20 cellular contexts compared by ENCODE assay signal in genomic region chr15:101054991-101055390, GRCh38.
DNase-seq lines count a peak whose midpoint lies in the region; FAIRE-seq and TF ChIP-seq lines count a peak whose summit lies in the region.
"Had no signal": no experiment of that assay in that cellular context is flagged by ENCODE, and none has a peak within 500 bp of the region (broad histone marks: within the 10 kb centered on the region; RNA-seq: fewer than 3 reads in every experiment).

No MANE protein-coding gene starts in this region.

- POLR2A ChIA-PET in activated CD4-positive, alpha-beta T cell treated with anti-CD3 and anti-CD28 coated beads, Interleukin-2, amount 10 ng/mL, durations not matched to agents 7 days and 5 days (lab: Charles Lee): no interaction called here

- FAIRE-seq in GM12892 (lab: Jason Lieb, UNC): no peak

- no peak for TF ChIP-seq POLR2A in GM12892 (IDR thresholded peaks at IDR 0.05; ENCODE audit: low read depth, low read length)

- H3K27me3 Mint-ChIP-seq in activated CD4-positive, alpha-beta T cell treated with anti-CD3 and anti-CD28 coated beads, Interleukin-2, amount 10 ng/mL, durations not matched to agents 7 days and 5 days: no peaks in the 10 kb centered on the region

- no peak overlapping the region for H3K4me3 Mint-ChIP-seq in activated CD4-positive, alpha-beta T cell treated with anti-CD3 and anti-CD28 coated beads, Interleukin-2, amount 10 ng/mL, durations not matched to agents 7 days and 5 days
- H3K4me3 Mint-ChIP-seq: CD4-positive, alpha-beta memory T cell; H9 had no signal

- CTCF ChIA-PET in activated CD4-positive, alpha-beta T cell treated with anti-CD3 and anti-CD28 coated beads, Interleukin-2, amount 10 ng/mL, durations not matched to agents 7 days and 5 days (lab: Charles Lee): interaction anchor here (1.3 kb wide), 1 partner anchor 203 kb away, joined by 3 read pairs; no protein-coding TSS in a partner anchor

- peak; percentile 5 for DNase-seq in activated CD4-positive, alpha-beta T cell treated with anti-CD3 and anti-CD28 coated beads, Interleukin-2, amount 10 ng/mL, durations not matched to agents 7 days and 5 days
- DNase-seq in activated CD4-positive, alpha-beta T cell treated with anti-CD3 and anti-CD28 coated beads for 4 hours: no peak
- DNase-seq in ecto neural progenitor cell (ENCODE audit: low spot score): peak; percentile 34
- peak; percentile 74 for DNase-seq in mesenteric fat pad (ENCODE audit: low spot score)
- peak; percentile 2 for DNase-seq in stimulated activated CD8-positive, alpha-beta memory T cell treated with anti-CD3 and anti-CD28 coated beads, Interleukin-4, amount 100 ng/mL, for 48 hours
- DNase-seq in NCI-H1694 (lab: John Stamatoyannopoulos, UW): no peak
- DNase-seq in effector CD4-positive, alpha-beta T cell: no peak
- DNase-seq in GM12892 (ENCODE audit: insufficient read length): no peak
- DNase-seq: 8988T; Calu3; CD4-positive, alpha-beta memory T cell; DMS79; H9; IMR-90; Kasumi-1; MM.1S; NCI-H1092 treated with DMSO at 0.1 percent for 48 hours; NCI-H2227 treated with DMSO at 0.1 percent for 48 hours; NCI-H524; Peyer's patch had no signal

- no peaks in the 10 kb centered on the region for H3K4me1 Mint-ChIP-seq in activated CD4-positive, alpha-beta T cell treated with anti-CD3 and anti-CD28 coated beads, Interleukin-2, amount 10 ng/mL, durations not matched to agents 7 days and 5 days
- H3K4me1 Mint-ChIP-seq: CD4-positive, alpha-beta memory T cell had no signal

- H3K36me3 Mint-ChIP-seq in activated CD4-positive, alpha-beta T cell treated with anti-CD3 and anti-CD28 coated beads, Interleukin-2, amount 10 ng/mL, durations not matched to agents 7 days and 5 days (ENCODE audit: low read depth): no peaks in the 10 kb centered on the region
- H3K36me3 Mint-ChIP-seq: CD4-positive, alpha-beta memory T cell had no signal

- H3K9me3 Mint-ChIP-seq in activated CD4-positive, alpha-beta T cell treated with anti-CD3 and anti-CD28 coated beads, Interleukin-2, amount 10 ng/mL, durations not matched to agents 7 days and 5 days: no peaks in the 10 kb centered on the region

- H3K27ac Mint-ChIP-seq in activated CD4-positive, alpha-beta T cell treated with anti-CD3 and anti-CD28 coated beads, Interleukin-2, amount 10 ng/mL, durations not matched to agents 7 days and 5 days: no peak overlapping the region
- H3K27ac Mint-ChIP-seq: CD4-positive, alpha-beta memory T cell had no signal

Comparison
In these comparisons a context has a peak if more than half of its experiments do, and no peak if none do; other contexts are left out.
1. DNase-seq: peak in activated CD4-positive, alpha-beta T cell treated with anti-CD3 and anti-CD28 coated beads, Interleukin-2, amount 10 ng/mL, durations not matched to agents 7 days and 5 days (single experiment), ecto neural progenitor cell (single experiment), mesenteric fat pad (single experiment) and stimulated activated CD8-positive, alpha-beta memory T cell treated with anti-CD3 and anti-CD28 coated beads, Interleukin-4, amount 100 ng/mL, for 48 hours (single experiment); none in activated CD4-positive, alpha-beta T cell treated with anti-CD3 and anti-CD28 coated beads for 4 hours (0 of 2), NCI-H1694 (single experiment), effector CD4-positive, alpha-beta T cell (single experiment) and GM12892 (single experiment).